20 cellular contexts compared by ENCODE assay signal in genomic region chr10:26222563-26222962, GRCh38.
"Had no signal": no experiment of that assay in that cellular context is flagged by ENCODE, and none has a peak within 500 bp of the region (broad histone marks: within the 10 kb centered on the region; RNA-seq: fewer than 3 reads in every experiment).

No MANE protein-coding gene starts in this region.

- ATAC-seq: left lung; naive thymus-derived CD8-positive, alpha-beta T cell; stimulated activated memory B cell treated with anti-CD40 and anti-IgM and Interleukin-4, amounts not matched to agents 10 μg/mL and 1 μg/mL and 100 μg/mL, for 72 hours had no signal

- H3K27ac ChIP-seq: breast epithelium, dorsolateral prefrontal cortex, epithelial cell of prostate, left lung, sigmoid colon, stomach, suprapubic skin, tibial nerve had no signal

- H3K36me3 ChIP-seq: breast epithelium, left lung, sigmoid colon, stomach, suprapubic skin, tibial nerve had no signal

- H3K9me3 ChIP-seq: breast epithelium, left lung, sigmoid colon, stomach, suprapubic skin, tibial nerve had no signal

- DNase-seq: activated CD4-positive, alpha-beta memory T cell treated with anti-CD3 and anti-CD28 coated beads for 36 hours; activated CD4-positive, alpha-beta T cell treated with anti-CD3 and anti-CD28 coated beads for 48 hours; activated CD4-positive, CD25-positive, alpha-beta regulatory T cell; activated naive CD4-positive, alpha-beta T cell treated with Interleukin-2 at 50 U/mL for 16 hours; activated naive CD8-positive, alpha-beta T cell treated with anti-CD3 and anti-CD28 coated beads for 36 hours; activated T-cell treated with anti-CD3 and anti-CD28 coated beads, Interleukin-2, amount 50 U/mL, for 48 hours; dorsolateral prefrontal cortex; foreskin melanocyte; kidney glomerular epithelial cell; left lung; naive thymus-derived CD8-positive, alpha-beta T cell; sigmoid colon; stimulated activated CD4-positive, alpha-beta T cell treated with anti-CD3 and anti-CD28 coated beads, Interleukin-15, amount 100 ng/mL, for 24 hours; stomach had no signal

- H3K4me3 ChIP-seq: breast epithelium, left lung, sigmoid colon, smooth muscle cell, stomach, suprapubic skin, tibial nerve had no signal
